ENCODE assay signal across 2 cellular contexts in genomic region chrX:155495134-155495533, GRCh38. TPM values are rescaled to one million over a fixed set of nuclear protein-coding genes. Genes with fewer than 3 reads are reported as not detected.
"Had no signal": no experiment of that assay in that cellular context is flagged by ENCODE, and none has a peak within 500 bp of the region (broad histone marks: within the 10 kb centered on the region; RNA-seq: fewer than 3 reads in every experiment).

No MANE protein-coding gene starts in this region.

RNA-seq across cellular contexts. Expression of gene F8A3, which starts 36.7 kb away (rescaled TPM):
- total RNA-seq: ascending aorta, cardiac muscle cell had no signal
